In genomic region chr6:56363796-56364195, GRCh38 we compare ENCODE assay signal across 20 cellular contexts.
"Had no signal": no experiment of that assay in that cellular context is flagged by ENCODE, and none has a peak within 500 bp of the region (broad histone marks: within the 10 kb centered on the region; RNA-seq: fewer than 3 reads in every experiment).

No MANE protein-coding gene starts in this region.

- H3K36me3 ChIP-seq: tibial nerve had no signal

- H3K4me3 ChIP-seq: body of pancreas, tibial nerve had no signal

- H3K4me1 Mint-ChIP-seq: activated B cell treated with CpG ODN at 0.5 μM for 24 hours; activated naive CD8-positive, alpha-beta T cell treated with anti-CD3 and anti-CD28 coated beads, Interleukin-2, amount 10 ng/mL, durations not matched to agents 7 days and 5 days had no signal

- H3K27me3 Mint-ChIP-seq: activated B cell treated with CpG ODN at 0.5 μM for 24 hours; activated CD8-positive, alpha-beta T cell treated with anti-CD3 and anti-CD28 coated beads for 36 hours had no signal

- H3K36me3 Mint-ChIP-seq: activated naive CD8-positive, alpha-beta T cell treated with anti-CD3 and anti-CD28 coated beads, Interleukin-2, amount 10 ng/mL, durations not matched to agents 7 days and 5 days; natural killer cell treated with Interleukin-12 subunit alpha and Interleukin-12 subunit beta and Interleukin-15 and Interleukin-18, amount 100 ng/mL, for 72 hours had no signal

- DNase-seq: activated B cell treated with CpG ODN at 0.5 μM for 24 hours; activated CD4-positive, alpha-beta T cell treated with anti-CD3 and anti-CD28 coated beads for 48 hours; activated CD8-positive, alpha-beta T cell treated with anti-CD3 and anti-CD28 coated beads for 36 hours; activated naive CD4-positive, alpha-beta T cell treated with Interleukin-2 at 50 U/mL for 16 hours; activated naive CD8-positive, alpha-beta T cell treated with anti-CD3 and anti-CD28 coated beads, Interleukin-2, amount 10 ng/mL, durations not matched to agents 7 days and 5 days; activated T-cell treated with anti-CD3 and anti-CD28 coated beads, Interleukin-2, amount 50 U/mL, for 1 hour; body of pancreas; erythroblast; foreskin melanocyte; glutamatergic neuron; hippocampal formation; left cardiac atrium; posterior cingulate gyrus; stimulated activated CD4-positive, alpha-beta T cell treated with anti-CD3 and anti-CD28 coated beads, Interleukin-2, amount 100 ng/mL, for 24 hours; stimulated activated naive CD4-positive, alpha-beta T cell treated with Interleukin-2 at 50 U/mL for 16 hours; substantia nigra; T-helper 9 cell had no signal

- ATAC-seq: activated CD8-positive, alpha-beta T cell treated with anti-CD3 and anti-CD28 coated beads for 36 hours; body of pancreas; left cardiac atrium; natural killer cell treated with Interleukin-12 subunit alpha and Interleukin-12 subunit beta and Interleukin-15 and Interleukin-18, amount 100 ng/mL, for 72 hours had no signal

- H3K27me3 ChIP-seq: body of pancreas, tibial nerve had no signal

- H3K4me3 Mint-ChIP-seq: activated B cell treated with CpG ODN at 0.5 μM for 24 hours; activated CD8-positive, alpha-beta T cell treated with anti-CD3 and anti-CD28 coated beads for 36 hours; activated naive CD8-positive, alpha-beta T cell treated with anti-CD3 and anti-CD28 coated beads, Interleukin-2, amount 10 ng/mL, durations not matched to agents 7 days and 5 days; natural killer cell treated with Interleukin-12 subunit alpha and Interleukin-12 subunit beta and Interleukin-15 and Interleukin-18, amount 100 ng/mL, for 72 hours had no signal

- H3K9me3 ChIP-seq: body of pancreas, tibial nerve had no signal

- H3K27ac ChIP-seq: body of pancreas had no signal

- H3K9me3 Mint-ChIP-seq: activated B cell treated with CpG ODN at 0.5 μM for 24 hours; activated CD8-positive, alpha-beta T cell treated with anti-CD3 and anti-CD28 coated beads for 36 hours; activated naive CD8-positive, alpha-beta T cell treated with anti-CD3 and anti-CD28 coated beads, Interleukin-2, amount 10 ng/mL, durations not matched to agents 7 days and 5 days; activated T-helper 2 cell treated with anti-CD3 and anti-CD28 coated beads, Interferon-gamma antibody, Interleukin-2, Interleukin-4, amounts not matched to agents 10 μg/mL and 5 μg/mL and 100 μg/mL, durations not matched to agents 14 hours and 24 hours and 36 hours; natural killer cell treated with Interleukin-12 subunit alpha and Interleukin-12 subunit beta and Interleukin-15 and Interleukin-18, amount 100 ng/mL, for 72 hours had no signal

- H3K4me1 ChIP-seq: body of pancreas had no signal

- H3K27ac Mint-ChIP-seq: activated B cell treated with CpG ODN at 0.5 μM for 24 hours; activated CD8-positive, alpha-beta T cell treated with anti-CD3 and anti-CD28 coated beads for 36 hours; activated naive CD8-positive, alpha-beta T cell treated with anti-CD3 and anti-CD28 coated beads, Interleukin-2, amount 10 ng/mL, durations not matched to agents 7 days and 5 days; activated T-helper 2 cell treated with anti-CD3 and anti-CD28 coated beads, Interferon-gamma antibody, Interleukin-2, Interleukin-4, amounts not matched to agents 10 μg/mL and 5 μg/mL and 100 μg/mL, durations not matched to agents 14 hours and 24 hours and 36 hours; natural killer cell treated with Interleukin-12 subunit alpha and Interleukin-12 subunit beta and Interleukin-15 and Interleukin-18, amount 100 ng/mL, for 72 hours had no signal
